ENCODE assay signal across 1 cellular context in the genomic region with DNA sequence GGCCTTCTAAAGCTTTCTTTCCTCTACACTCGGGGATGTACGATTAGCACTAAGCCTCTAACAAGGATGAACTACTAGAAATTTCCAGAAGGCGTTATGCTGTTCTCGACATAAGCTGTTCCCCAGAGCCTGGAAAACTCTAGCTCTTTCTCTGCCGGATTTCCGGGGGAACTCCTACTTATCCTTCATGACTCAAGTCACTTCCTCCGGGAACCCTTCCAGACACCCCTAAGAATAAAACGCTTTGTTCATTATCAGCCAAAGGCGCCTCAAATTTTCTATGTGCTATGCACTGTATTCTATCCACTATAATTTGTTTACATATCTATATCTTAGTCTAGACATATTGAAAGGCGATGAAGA.
TF ChIP-seq lines count a peak whose summit lies in the region.

No MANE protein-coding gene starts in this region.

TF ChIP-seq in GM23338, 12 proteins besides CTCF, POLR2A, EP300 and RAD21 (continued from another document):
- no peak for TF ChIP-seq ZNF462 (CRISPR knock-in tag; IDR thresholded peaks at IDR 0.05)
